ENCODE assay signal across 1 cellular context in genomic region chr14:93185333-93185688, GRCh38.
A peak's percentile ranks its signal among the peaks of the same experiment; 100 is the strongest.
TF ChIP-seq lines count a peak whose summit lies in the region.

No MANE protein-coding gene starts in this region.

TF ChIP-seq in K562, 482 proteins besides CTCF, POLR2A, EP300 and RAD21:
- TF ChIP-seq ZNF436 (CRISPR knock-in tag; IDR thresholded peaks at IDR 0.05) = no peak
- TF ChIP-seq KDM1A (IDR thresholded peaks at IDR 0.05) = peak; percentile 82 to 84
- no peak for TF ChIP-seq ZNF212 (CRISPR knock-in tag; IDR thresholded peaks at IDR 0.05)
- TF ChIP-seq MNT (conservative IDR thresholded peaks at IDR 0.05) = peak in 1 of 2 experiments; percentile 37; a peak in 1 of 4 replicates
- TF ChIP-seq TFAP4 (CRISPR knock-in tag; IDR thresholded peaks at IDR 0.05; ENCODE audit: borderline replicate concordance) = 0 out of 2 replicates have a peak, but pooled peaks have one; percentile 3
- TF ChIP-seq CEBPZ (IDR thresholded peaks at IDR 0.05; ENCODE audit: borderline replicate concordance, low read depth, low read length) = no peak
- TF ChIP-seq HDAC1 (IDR thresholded peaks at IDR 0.05) = peak in 1 of 2 experiments; percentile 42; a peak in 1 of 4 replicates
- peak; percentile 98 for TF ChIP-seq PHF21A (IDR thresholded peaks at IDR 0.05; ENCODE audit: borderline replicate concordance, low read depth)
- TF ChIP-seq ZFP91 (CRISPR knock-in tag; IDR thresholded peaks at IDR 0.05) = no peak
- peak; percentile 55 for TF ChIP-seq HDAC2 (IDR thresholded peaks at IDR 0.05)
- TF ChIP-seq CXXC5 (CRISPR knock-in tag; IDR thresholded peaks at IDR 0.05) = 0 out of 2 replicates have a peak, but pooled peaks have one; percentile 5
